ENCODE assay signal across 14 cellular contexts in the genomic region with DNA sequence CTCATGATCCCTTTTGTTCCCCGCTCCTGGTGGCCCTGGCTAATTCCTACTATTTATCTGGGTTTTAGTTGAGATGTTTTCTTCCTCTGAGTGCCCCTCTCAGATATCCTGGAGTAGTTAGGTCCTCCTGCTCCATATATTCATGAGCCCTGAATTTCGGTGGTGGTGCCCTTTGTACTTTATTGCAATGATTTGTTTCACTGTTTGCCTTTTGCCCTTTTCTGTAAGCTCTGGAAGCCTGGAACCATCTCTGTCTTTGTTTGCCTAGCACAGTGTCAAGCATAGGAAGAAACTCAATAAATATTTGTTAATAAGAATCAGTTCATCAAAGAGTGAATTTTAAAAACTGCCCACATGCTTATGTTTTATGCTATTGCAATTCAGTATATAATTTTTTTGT.
A peak's percentile ranks its signal among the peaks of the same experiment; 100 is the strongest.
DNase-seq lines count a peak whose midpoint lies in the region; ATAC-seq and TF ChIP-seq lines count a peak whose summit lies in the region.
"Had no signal": no experiment of that assay in that cellular context is flagged by ENCODE, and none has a peak within 500 bp of the region (broad histone marks: within the 10 kb centered on the region; RNA-seq: fewer than 3 reads in every experiment).

No MANE protein-coding gene starts in this region.

- in situ Hi-C loops in GM23248 (cut with MboI) = loop anchor here (10.0 kb wide), 1 partner anchor 445 kb away; no protein-coding TSS in a partner anchor

- WGBS in hepatocyte (ENCODE audit: low lambda C conversion rate, missing lambda C conversion rate) = 64% methylated on average over 2 of the region's 2 CpGs
- 57% methylated on average over 2 of the region's 2 CpGs for WGBS in liver
- WGBS in GM23248 (ENCODE audit: low coverage in 1 of 2, low lambda C conversion rate in 2 of 2, missing lambda C conversion rate in 2 of 2), 2 experiments = 40 to 55% methylated on average over 2 of the region's 2 CpGs

- H3K4me3 ChIP-seq in hepatocyte (no peak overlapping the region), liver (ENCODE audit: low read depth in 1 of 3, low read length in 3 of 3) (no peak overlapping the region), GM23248 (no peak overlapping the region)
- H3K4me3 ChIP-seq: BLaER1 had no signal

- peak; percentile 27 to 46 for TF ChIP-seq RAD21 in liver (IDR thresholded peaks at IDR 0.05)

- no peaks in the 10 kb centered on the region for H3K4me1 ChIP-seq in hepatocyte (ENCODE audit: insufficient read depth)
- peaks cover 7 to 42% (median 31%) of the 10 kb centered on the region in 4 donors for H3K4me1 ChIP-seq in liver (ENCODE audit: control insufficient read depth in 4 of 4, insufficient read depth in 4 of 4, low read length in 3 of 4)
- H3K4me1 ChIP-seq in GM23248 (ENCODE audit: insufficient read depth) = no peaks in the 10 kb centered on the region
- no peaks in the 10 kb centered on the region for H3K4me1 ChIP-seq in foreskin keratinocyte
- H3K4me1 ChIP-seq: BLaER1 had no signal

- TF ChIP-seq CTCF in 22Rv1 (IDR thresholded peaks at IDR 0.05) = no peak
- TF ChIP-seq CTCF in C4-2B (conservative IDR thresholded peaks at IDR 0.05) = no peak
- TF ChIP-seq CTCF in hepatocyte (IDR thresholded peaks at IDR 0.05; ENCODE audit: poor library complexity) = no peak
- TF ChIP-seq CTCF in liver (IDR thresholded peaks at IDR 0.05; ENCODE audit: low read depth, low read length, missing input control) = no peak
- no peak for TF ChIP-seq CTCF in foreskin keratinocyte (conservative IDR thresholded peaks at IDR 0.05)

- H3K9ac ChIP-seq in liver (ENCODE audit: low read depth in 1 of 2, low read length in 2 of 2) (no peak overlapping the region), GM23248 (no peak overlapping the region)
- H3K9ac ChIP-seq: BLaER1 had no signal

- no peak overlapping the region for H2AFZ ChIP-seq in hepatocyte
- no peak overlapping the region for H2AFZ ChIP-seq in GM23248

- no peaks in the 10 kb centered on the region for H3F3A ChIP-seq in GM23248 (ENCODE audit: insufficient read depth)

- no peak for ATAC-seq in foreskin keratinocyte
- ATAC-seq: HCT116 had no signal

- H3K27me3 ChIP-seq in hepatocyte = no peaks in the 10 kb centered on the region
- H3K27me3 ChIP-seq in liver (ENCODE audit: control insufficient read depth in 4 of 4, insufficient read depth in 4 of 4, low read length in 3 of 4) = no peaks in the 10 kb centered on the region
- 0 out of 2 replicates have a peak, but pooled peaks cover 3% of the 10 kb centered on the region for H3K27me3 ChIP-seq in GM23248 (replicated peaks; ENCODE audit: insufficient read depth)
- no peaks in the 10 kb centered on the region for H3K27me3 ChIP-seq in foreskin keratinocyte

- no peaks in the 10 kb centered on the region for H3K9me3 ChIP-seq in hepatocyte (ENCODE audit: low read depth)
- H3K9me3 ChIP-seq in liver (ENCODE audit: control insufficient read depth in 4 of 4, low read length in 3 of 4) = no peaks in the 10 kb centered on the region
- no peaks in the 10 kb centered on the region for H3K9me3 ChIP-seq in GM23248 (ENCODE audit: low read depth)
- H3K9me3 ChIP-seq: BLaER1 had no signal

- peak overlapping the region; percentile 8 for H3K4me2 ChIP-seq in hepatocyte
- no peak overlapping the region for H3K4me2 ChIP-seq in GM23248 (ENCODE audit: unreplicated experiment)
- H3K4me2 ChIP-seq: BLaER1 had no signal

- no peak for DNase-seq in hepatocyte (ENCODE audit: low spot score)
- DNase-seq in NCI-H2227 (lab: John Stamatoyannopoulos, UW; ENCODE audit: unreplicated experiment) = no peak
- no peak for DNase-seq in GM23248
- no peak for DNase-seq in foreskin keratinocyte
- DNase-seq: CD4-positive, alpha-beta T cell; CD8-positive, alpha-beta memory T cell; DMS 273 treated with DMSO at 0.1 percent for 48 hours; DND-41; H9 had no signal

- no peaks in the 10 kb centered on the region for H3K9me2 ChIP-seq in hepatocyte (replicated peaks; ENCODE audit: insufficient read depth)
- no peaks in the 10 kb centered on the region for H3K9me2 ChIP-seq in GM23248 (ENCODE audit: insufficient read depth)

- H3K27ac ChIP-seq in 22Rv1 = peak overlapping the region; percentile 87
- peak overlapping the region; percentile 76; the same call in 1 of the 2 replicates for H3K27ac ChIP-seq in C4-2B
- H3K27ac ChIP-seq in hepatocyte = no peak overlapping the region
- no peak overlapping the region for H3K27ac ChIP-seq in liver (ENCODE audit: low read depth in 1 of 2, low read length in 2 of 2)
- H3K27ac ChIP-seq in GM23248 = no peak overlapping the region
- no peak overlapping the region for H3K27ac ChIP-seq in foreskin keratinocyte
- H3K27ac ChIP-seq: BLaER1 had no signal

- H4K20me1 ChIP-seq in hepatocyte (ENCODE audit: insufficient read depth, poor library complexity, severe bottlenecking) (no peaks in the 10 kb centered on the region), GM23248 (ENCODE audit: insufficient read depth) (no peaks in the 10 kb centered on the region)
- H4K20me1 ChIP-seq: BLaER1 had no signal

- H3K79me2 ChIP-seq in hepatocyte (no peaks in the 10 kb centered on the region), GM23248 (ENCODE audit: insufficient read depth) (no peaks in the 10 kb centered on the region)

- H3K36me3 ChIP-seq in hepatocyte (replicated peaks; ENCODE audit: insufficient read depth, low read depth) = no peaks in the 10 kb centered on the region
- no peaks in the 10 kb centered on the region for H3K36me3 ChIP-seq in liver (ENCODE audit: control insufficient read depth in 4 of 4, insufficient read depth in 3 of 4, low read depth in 1 of 4, low read length in 3 of 4)
- H3K36me3 ChIP-seq in GM23248 (ENCODE audit: low read depth) = no peaks in the 10 kb centered on the region
- H3K36me3 ChIP-seq: BLaER1 had no signal

TF ChIP-seq in liver, 16 proteins besides CTCF, POLR2A, EP300 and RAD21:
- TF ChIP-seq NR2F2 (IDR thresholded peaks at IDR 0.05) (no peak), HNF4A (conservative IDR thresholded peaks at IDR 0.05) (peak; percentile 94 to 96), SP1 (IDR thresholded peaks at IDR 0.05) (peak; percentile 90), JUND (IDR thresholded peaks at IDR 0.05) (peak in 1 of 2 donors; percentile 62), HNF4G (IDR thresholded peaks at IDR 0.05) (peak; percentile 79), EGR1 (IDR thresholded peaks at IDR 0.05; ENCODE audit: low read depth in 2 of 2) (no peak), RXRA (IDR thresholded peaks at IDR 0.05) (peak; percentile 51 to 72), GABPA (IDR thresholded peaks at IDR 0.05 in 1 of 2, conservative IDR thresholded peaks at IDR 0.05 in 1 of 2) (no peak), FOXA1 (IDR thresholded peaks at IDR 0.05) (no peak), TAF1 (conservative IDR thresholded peaks at IDR 0.05) (no peak), FOXA2 (IDR thresholded peaks at IDR 0.05) (peak; percentile 44), YY1 (IDR thresholded peaks at IDR 0.05) (peak; percentile 61)
- TF ChIP-seq, protein P1, sequence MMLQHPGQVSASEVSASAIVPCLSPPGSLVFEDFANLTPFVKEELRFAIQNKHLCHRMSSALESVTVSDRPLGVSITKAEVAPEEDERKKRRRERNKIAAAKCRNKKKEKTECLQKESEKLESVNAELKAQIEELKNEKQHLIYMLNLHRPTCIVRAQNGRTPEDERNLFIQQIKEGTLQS (IDR thresholded peaks at IDR 0.05) = peak; percentile 19
- TF ChIP-seq, protein P2, sequence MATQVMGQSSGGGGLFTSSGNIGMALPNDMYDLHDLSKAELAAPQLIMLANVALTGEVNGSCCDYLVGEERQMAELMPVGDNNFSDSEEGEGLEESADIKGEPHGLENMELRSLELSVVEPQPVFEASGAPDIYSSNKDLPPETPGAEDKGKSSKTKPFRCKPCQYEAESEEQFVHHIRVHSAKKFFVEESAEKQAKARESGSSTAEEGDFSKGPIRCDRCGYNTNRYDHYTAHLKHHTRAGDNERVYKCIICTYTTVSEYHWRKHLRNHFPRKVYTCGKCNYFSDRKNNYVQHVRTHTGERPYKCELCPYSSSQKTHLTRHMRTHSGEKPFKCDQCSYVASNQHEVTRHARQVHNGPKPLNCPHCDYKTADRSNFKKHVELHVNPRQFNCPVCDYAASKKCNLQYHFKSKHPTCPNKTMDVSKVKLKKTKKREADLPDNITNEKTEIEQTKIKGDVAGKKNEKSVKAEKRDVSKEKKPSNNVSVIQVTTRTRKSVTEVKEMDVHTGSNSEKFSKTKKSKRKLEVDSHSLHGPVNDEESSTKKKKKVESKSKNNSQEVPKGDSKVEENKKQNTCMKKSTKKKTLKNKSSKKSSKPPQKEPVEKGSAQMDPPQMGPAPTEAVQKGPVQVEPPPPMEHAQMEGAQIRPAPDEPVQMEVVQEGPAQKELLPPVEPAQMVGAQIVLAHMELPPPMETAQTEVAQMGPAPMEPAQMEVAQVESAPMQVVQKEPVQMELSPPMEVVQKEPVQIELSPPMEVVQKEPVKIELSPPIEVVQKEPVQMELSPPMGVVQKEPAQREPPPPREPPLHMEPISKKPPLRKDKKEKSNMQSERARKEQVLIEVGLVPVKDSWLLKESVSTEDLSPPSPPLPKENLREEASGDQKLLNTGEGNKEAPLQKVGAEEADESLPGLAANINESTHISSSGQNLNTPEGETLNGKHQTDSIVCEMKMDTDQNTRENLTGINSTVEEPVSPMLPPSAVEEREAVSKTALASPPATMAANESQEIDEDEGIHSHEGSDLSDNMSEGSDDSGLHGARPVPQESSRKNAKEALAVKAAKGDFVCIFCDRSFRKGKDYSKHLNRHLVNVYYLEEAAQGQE (IDR thresholded peaks at IDR 0.05) = peak; percentile 75
- TF ChIP-seq, protein P3, sequence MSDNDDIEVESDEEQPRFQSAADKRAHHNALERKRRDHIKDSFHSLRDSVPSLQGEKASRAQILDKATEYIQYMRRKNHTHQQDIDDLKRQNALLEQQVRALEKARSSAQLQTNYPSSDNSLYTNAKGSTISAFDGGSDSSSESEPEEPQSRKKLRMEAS (IDR thresholded peaks at IDR 0.05) = no peak
- TF ChIP-seq, protein P4, sequence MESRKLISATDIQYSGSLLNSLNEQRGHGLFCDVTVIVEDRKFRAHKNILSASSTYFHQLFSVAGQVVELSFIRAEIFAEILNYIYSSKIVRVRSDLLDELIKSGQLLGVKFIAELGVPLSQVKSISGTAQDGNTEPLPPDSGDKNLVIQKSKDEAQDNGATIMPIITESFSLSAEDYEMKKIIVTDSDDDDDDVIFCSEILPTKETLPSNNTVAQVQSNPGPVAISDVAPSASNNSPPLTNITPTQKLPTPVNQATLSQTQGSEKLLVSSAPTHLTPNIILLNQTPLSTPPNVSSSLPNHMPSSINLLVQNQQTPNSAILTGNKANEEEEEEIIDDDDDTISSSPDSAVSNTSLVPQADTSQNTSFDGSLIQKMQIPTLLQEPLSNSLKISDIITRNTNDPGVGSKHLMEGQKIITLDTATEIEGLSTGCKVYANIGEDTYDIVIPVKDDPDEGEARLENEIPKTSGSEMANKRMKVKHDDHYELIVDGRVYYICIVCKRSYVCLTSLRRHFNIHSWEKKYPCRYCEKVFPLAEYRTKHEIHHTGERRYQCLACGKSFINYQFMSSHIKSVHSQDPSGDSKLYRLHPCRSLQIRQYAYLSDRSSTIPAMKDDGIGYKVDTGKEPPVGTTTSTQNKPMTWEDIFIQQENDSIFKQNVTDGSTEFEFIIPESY (IDR thresholded peaks at IDR 0.05) = peak; percentile 48

Comparison
In these comparisons a context has a peak if more than half of its experiments do, and no peak if none do; other contexts are left out.
1. H3K27ac ChIP-seq: peak in 22Rv1 (single experiment) and C4-2B (single experiment); none in hepatocyte (single experiment), liver (0 of 2), GM23248 (single experiment) and foreskin keratinocyte (single experiment).